11 cellular contexts compared by ENCODE assay signal in genomic region chr6:35300848-35301247, GRCh38. TPM values are rescaled to one million over a fixed set of nuclear protein-coding genes. Genes with fewer than 3 reads are reported as not detected.
DNase-seq lines count a peak whose midpoint lies in the region; ATAC-seq, FAIRE-seq and TF ChIP-seq lines count a peak whose summit lies in the region.
"Had no signal": no experiment of that assay in that cellular context is flagged by ENCODE, and none has a peak within 500 bp of the region (broad histone marks: within the 10 kb centered on the region; RNA-seq: fewer than 3 reads in every experiment).

No MANE protein-coding gene starts in this region.

- H3K36me3 ChIP-seq in small intestine (ENCODE audit: control insufficient read depth in 2 of 2, insufficient read depth in 2 of 2, low read length in 2 of 2) = no peaks in the 10 kb centered on the region

- peaks cover 23 to 35% of the 10 kb centered on the region in 2 donors for H3K36me3 Mint-ChIP-seq in activated naive CD4-positive, alpha-beta T cell treated with anti-CD3 and anti-CD28 coated beads, Interleukin-2, amount 50 U/mL, for 72 hours

- peak overlapping the region; percentile 44 for H3K27ac ChIP-seq in RWPE1
- peak overlapping the region; percentile 17 to 60 for H3K27ac ChIP-seq in small intestine (ENCODE audit: low read depth in 1 of 2, low read length in 1 of 2)

- POLR2A ChIA-PET in RWPE1 (lab: Yijun Ruan, JAX; ENCODE audit: low non-redundant PET) = no interaction called here

- CTCF ChIA-PET in RWPE1 (lab: Yijun Ruan, JAX) = interaction anchor here (1.3 kb wide), 1 partner anchor 41 kb away, joined by 6 read pairs; the partner anchor contains the start of gene PPARD

- no peak for ATAC-seq in activated naive CD4-positive, alpha-beta T cell treated with anti-CD3 and anti-CD28 coated beads, Interleukin-2, amount 50 U/mL, for 72 hours
- ATAC-seq in HG03432 (IDR thresholded peaks at IDR 0.05; ENCODE audit: unreplicated experiment) (no peak), GM21367 (IDR thresholded peaks at IDR 0.05; ENCODE audit: unreplicated experiment) (no peak)
- ATAC-seq: HCT116 had no signal

- FAIRE-seq in GM19239 (lab: Jason Lieb, UNC) (peak; percentile 14), small intestine (lab: Jason Lieb, UNC) (no peak)

- no peaks in the 10 kb centered on the region for H3K9me3 ChIP-seq in small intestine (ENCODE audit: control insufficient read depth, low read depth)

- TF ChIP-seq CTCF in RWPE1 (conservative IDR thresholded peaks at IDR 0.05; ENCODE audit: low read depth) = no peak

- H3K9me3 Mint-ChIP-seq in activated naive CD4-positive, alpha-beta T cell treated with anti-CD3 and anti-CD28 coated beads, Interleukin-2, amount 50 U/mL, for 72 hours = no peaks in the 10 kb centered on the region

- no peaks in the 10 kb centered on the region for H3K27me3 ChIP-seq in small intestine (ENCODE audit: control insufficient read depth in 2 of 2, insufficient read depth in 2 of 2, low read length in 2 of 2)

- H3K4me3 ChIP-seq in small intestine (ENCODE audit: low read depth in 1 of 2, low read length in 2 of 2) = no peak overlapping the region

- H3K27ac Mint-ChIP-seq in activated naive CD4-positive, alpha-beta T cell treated with anti-CD3 and anti-CD28 coated beads, Interleukin-2, amount 50 U/mL, for 72 hours = peak overlapping the region; percentile 85 to 94

- peaks cover 0 to 8% of the 10 kb centered on the region in 2 donors for H3K4me1 ChIP-seq in small intestine (ENCODE audit: control insufficient read depth in 2 of 2, insufficient read depth in 1 of 2, low read depth in 1 of 2, low read length in 1 of 2)

- no peak for DNase-seq in GM19239 (ENCODE audit: insufficient read length, low spot score)
- no peak for DNase-seq in RWPE1 (ENCODE audit: low spot score)
- DNase-seq in activated naive CD4-positive, alpha-beta T cell treated with anti-CD3 and anti-CD28 coated beads, Interleukin-2, amount 50 U/mL, for 72 hours (ENCODE audit: low spot score in 2 of 2) = no peak
- no peak for DNase-seq in small intestine
- no peak for DNase-seq in AG08396 (ENCODE audit: low spot score)
- DNase-seq in DMS53 (lab: John Stamatoyannopoulos, UW) = no peak
- DNase-seq: mammary epithelial cell, NCI-H2029 had no signal

RNA-seq across cellular contexts. Expression of gene DEF6, which starts 3.2 kb away (rescaled TPM):
- 100 to 1,000 TPM; 107 to 156 TPM for total RNA-seq in activated naive CD4-positive, alpha-beta T cell treated with anti-CD3 and anti-CD28 coated beads, Interleukin-2, amount 50 U/mL, for 72 hours
- 10 to 100 TPM in 1 of 3 donors, 1 to 10 TPM in 2; 4.7 to 16.2 (median 9.5) TPM for polyA plus RNA-seq in small intestine

RNA-seq across cellular contexts. Expression of gene ZNF76, which starts 41.3 kb away (rescaled TPM):
- 10 to 100 TPM; 48.6 to 55.7 TPM for total RNA-seq in activated naive CD4-positive, alpha-beta T cell treated with anti-CD3 and anti-CD28 coated beads, Interleukin-2, amount 50 U/mL, for 72 hours
- polyA plus RNA-seq in small intestine = 10 to 100 TPM; 16.2 to 24.8 (median 24.0) TPM

RNA-seq across cellular contexts. Expression of gene PPARD, which starts 41.5 kb away (rescaled TPM):
- total RNA-seq in activated naive CD4-positive, alpha-beta T cell treated with anti-CD3 and anti-CD28 coated beads, Interleukin-2, amount 50 U/mL, for 72 hours = 10 to 100 TPM; 23.2 to 25.1 TPM
- polyA plus RNA-seq in small intestine = 10 to 100 TPM in 2 of 3 donors, 1 to 10 TPM in 1; 7.8 to 14.7 (median 13.0) TPM
